In genomic region chr9:137618105-137619067, GRCh38 we compare ENCODE assay signal across 1 cellular context.
TF ChIP-seq lines count a peak whose summit lies in the region.

EHMT1 (plus strand) TSS chr9:137619005; CDS start chr9:137619029, 24 bp downstream.

TF ChIP-seq in HepG2, 621 proteins besides CTCF, POLR2A, EP300 and RAD21 (continued from another document and continues in another):
- TF ChIP-seq SP4 (CRISPR knock-in tag; IDR thresholded peaks at IDR 0.05) (0 out of 2 replicates have a peak, but pooled peaks have one; percentile 8), ZNF224 (CRISPR knock-in tag; IDR thresholded peaks at IDR 0.05) (no peak), TOE1 (CRISPR knock-in tag; IDR thresholded peaks at IDR 0.05) (no peak), CENPX (CRISPR knock-in tag; IDR thresholded peaks at IDR 0.05) (no peak), BORCS8-MEF2B (CRISPR knock-in tag; IDR thresholded peaks at IDR 0.05) (peak; percentile 73; the same call in 1 of the 2 replicates), ZNF251 (CRISPR knock-in tag; IDR thresholded peaks at IDR 0.05) (no peak), CHD4 (IDR thresholded peaks at IDR 0.05; ENCODE audit: borderline replicate concordance, low read length) (no peak), ZNF33A (CRISPR knock-in tag; IDR thresholded peaks at IDR 0.05; ENCODE audit: borderline replicate concordance) (no peak), DMTF1 (CRISPR knock-in tag; IDR thresholded peaks at IDR 0.05) (no peak), HOXA5 (CRISPR knock-in tag; IDR thresholded peaks at IDR 0.05) (0 out of 2 replicates have a peak, but pooled peaks have one; percentile 52), RNF2 (conservative IDR thresholded peaks at IDR 0.05; ENCODE audit: low read depth) (no peak), POGK (CRISPR knock-in tag; conservative IDR thresholded peaks at IDR 0.05) (peak; percentile 47; the same call in 1 of the 2 replicates), ZNF615 (CRISPR knock-in tag; IDR thresholded peaks at IDR 0.05; ENCODE audit: borderline replicate concordance) (no peak), ZBTB33 (CRISPR knock-in tag; IDR thresholded peaks at IDR 0.05) (no peak), ZNF30 (CRISPR knock-in tag; IDR thresholded peaks at IDR 0.05) (no peak), MIER2 (CRISPR knock-in tag; IDR thresholded peaks at IDR 0.05) (0 out of 2 replicates have a peak, but pooled peaks have one; percentile 9), ZNF83 (CRISPR knock-in tag; IDR thresholded peaks at IDR 0.05; ENCODE audit: borderline replicate concordance) (0 out of 2 replicates have a peak, but pooled peaks have one; percentile 55), SRSF4 (IDR thresholded peaks at IDR 0.05; ENCODE audit: low read depth, low read length, poor library complexity, severe bottlenecking) (no peak), ZNF280D (CRISPR knock-in tag; IDR thresholded peaks at IDR 0.05) (no peak), ZNF124 (CRISPR knock-in tag; IDR thresholded peaks at IDR 0.05) (no peak), PHB2 (IDR thresholded peaks at IDR 0.05; ENCODE audit: partially characterized antibody) (no peak), ZNF331 (CRISPR knock-in tag; IDR thresholded peaks at IDR 0.05) (no peak), RARG (CRISPR knock-in tag; IDR thresholded peaks at IDR 0.05; ENCODE audit: low read depth) (no peak), ZMYM3 (CRISPR knock-in tag; IDR thresholded peaks at IDR 0.05) (no peak), NR2F1 (CRISPR knock-in tag; IDR thresholded peaks at IDR 0.05) (peak; percentile 35 to 88; a peak in 3 of 4 replicates), ZNF354B (CRISPR knock-in tag; IDR thresholded peaks at IDR 0.05) (no peak), SAFB2 (CRISPR knock-in tag; IDR thresholded peaks at IDR 0.05; ENCODE audit: borderline replicate concordance, low read depth) (no peak), ATF7 (IDR thresholded peaks at IDR 0.05) (no peak), ATF7 (CRISPR knock-in tag; IDR thresholded peaks at IDR 0.05) (no peak), NFKBIZ (CRISPR knock-in tag; IDR thresholded peaks at IDR 0.05) (no peak)
- TF ChIP-seq, protein P1, sequence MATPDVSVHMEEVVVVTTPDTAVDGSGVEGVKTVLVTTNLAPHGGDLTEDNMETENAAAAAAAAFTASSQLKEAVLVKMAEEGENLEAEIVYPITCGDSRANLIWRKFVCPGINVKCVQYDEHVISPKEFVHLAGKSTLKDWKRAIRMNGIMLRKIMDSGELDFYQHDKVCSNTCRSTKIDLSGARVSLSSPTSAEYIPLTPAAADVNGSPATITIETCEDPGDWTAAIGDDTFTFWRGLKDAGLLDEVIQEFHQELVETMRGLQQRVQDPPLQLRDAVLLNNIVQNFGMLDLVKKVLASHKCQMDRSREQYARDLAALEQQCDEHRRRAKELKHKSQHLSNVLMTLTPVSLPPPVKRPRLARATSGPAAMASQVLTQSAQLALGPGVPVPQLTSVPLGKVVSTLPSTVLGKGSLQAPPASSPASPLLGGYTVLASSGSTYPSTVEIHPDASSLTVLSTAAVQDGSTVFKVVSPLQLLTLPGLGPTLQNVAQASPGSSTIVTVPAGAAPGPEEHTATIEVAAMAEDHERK (CRISPR knock-in tag; IDR thresholded peaks at IDR 0.05; ENCODE audit: low read depth) = no peak
- TF ChIP-seq, protein P2, sequence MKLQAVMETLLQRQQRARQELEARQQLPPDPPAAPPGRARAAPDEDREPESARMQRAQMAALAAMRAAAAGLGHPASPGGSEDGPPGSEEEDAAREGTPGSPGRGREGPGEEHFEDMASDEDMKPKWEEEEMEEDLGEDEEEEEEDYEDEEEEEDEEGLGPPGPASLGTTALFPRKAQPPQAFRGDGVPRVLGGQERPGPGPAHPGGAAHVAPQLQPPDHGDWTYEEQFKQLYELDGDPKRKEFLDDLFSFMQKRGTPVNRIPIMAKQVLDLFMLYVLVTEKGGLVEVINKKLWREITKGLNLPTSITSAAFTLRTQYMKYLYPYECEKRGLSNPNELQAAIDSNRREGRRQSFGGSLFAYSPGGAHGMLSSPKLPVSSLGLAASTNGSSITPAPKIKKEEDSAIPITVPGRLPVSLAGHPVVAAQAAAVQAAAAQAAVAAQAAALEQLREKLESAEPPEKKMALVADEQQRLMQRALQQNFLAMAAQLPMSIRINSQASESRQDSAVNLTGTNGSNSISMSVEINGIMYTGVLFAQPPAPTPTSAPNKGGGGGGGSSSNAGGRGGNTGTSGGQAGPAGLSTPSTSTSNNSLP (IDR thresholded peaks at IDR 0.05; ENCODE audit: low read depth, low read length) = no peak
- TF ChIP-seq, protein P3, sequence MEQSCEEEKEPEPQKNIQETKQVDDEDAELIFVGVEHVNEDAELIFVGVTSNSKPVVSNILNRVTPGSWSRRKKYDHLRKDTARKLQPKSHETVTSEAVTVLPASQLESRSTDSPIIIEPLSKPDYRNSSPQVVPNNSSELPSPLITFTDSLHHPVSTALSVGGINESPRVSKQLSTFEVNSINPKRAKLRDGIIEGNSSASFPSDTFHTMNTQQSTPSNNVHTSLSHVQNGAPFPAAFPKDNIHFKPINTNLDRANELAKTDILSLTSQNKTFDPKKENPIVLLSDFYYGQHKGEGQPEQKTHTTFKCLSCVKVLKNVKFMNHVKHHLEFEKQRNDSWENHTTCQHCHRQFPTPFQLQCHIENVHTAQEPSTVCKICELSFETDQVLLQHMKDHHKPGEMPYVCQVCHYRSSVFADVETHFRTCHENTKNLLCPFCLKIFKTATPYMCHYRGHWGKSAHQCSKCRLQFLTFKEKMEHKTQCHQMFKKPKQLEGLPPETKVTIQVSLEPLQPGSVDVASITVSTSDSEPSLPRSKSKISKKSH (CRISPR knock-in tag; IDR thresholded peaks at IDR 0.05; ENCODE audit: borderline replicate concordance) = no peak; the same call in 1 of the 2 replicates
- TF ChIP-seq, protein P4, sequence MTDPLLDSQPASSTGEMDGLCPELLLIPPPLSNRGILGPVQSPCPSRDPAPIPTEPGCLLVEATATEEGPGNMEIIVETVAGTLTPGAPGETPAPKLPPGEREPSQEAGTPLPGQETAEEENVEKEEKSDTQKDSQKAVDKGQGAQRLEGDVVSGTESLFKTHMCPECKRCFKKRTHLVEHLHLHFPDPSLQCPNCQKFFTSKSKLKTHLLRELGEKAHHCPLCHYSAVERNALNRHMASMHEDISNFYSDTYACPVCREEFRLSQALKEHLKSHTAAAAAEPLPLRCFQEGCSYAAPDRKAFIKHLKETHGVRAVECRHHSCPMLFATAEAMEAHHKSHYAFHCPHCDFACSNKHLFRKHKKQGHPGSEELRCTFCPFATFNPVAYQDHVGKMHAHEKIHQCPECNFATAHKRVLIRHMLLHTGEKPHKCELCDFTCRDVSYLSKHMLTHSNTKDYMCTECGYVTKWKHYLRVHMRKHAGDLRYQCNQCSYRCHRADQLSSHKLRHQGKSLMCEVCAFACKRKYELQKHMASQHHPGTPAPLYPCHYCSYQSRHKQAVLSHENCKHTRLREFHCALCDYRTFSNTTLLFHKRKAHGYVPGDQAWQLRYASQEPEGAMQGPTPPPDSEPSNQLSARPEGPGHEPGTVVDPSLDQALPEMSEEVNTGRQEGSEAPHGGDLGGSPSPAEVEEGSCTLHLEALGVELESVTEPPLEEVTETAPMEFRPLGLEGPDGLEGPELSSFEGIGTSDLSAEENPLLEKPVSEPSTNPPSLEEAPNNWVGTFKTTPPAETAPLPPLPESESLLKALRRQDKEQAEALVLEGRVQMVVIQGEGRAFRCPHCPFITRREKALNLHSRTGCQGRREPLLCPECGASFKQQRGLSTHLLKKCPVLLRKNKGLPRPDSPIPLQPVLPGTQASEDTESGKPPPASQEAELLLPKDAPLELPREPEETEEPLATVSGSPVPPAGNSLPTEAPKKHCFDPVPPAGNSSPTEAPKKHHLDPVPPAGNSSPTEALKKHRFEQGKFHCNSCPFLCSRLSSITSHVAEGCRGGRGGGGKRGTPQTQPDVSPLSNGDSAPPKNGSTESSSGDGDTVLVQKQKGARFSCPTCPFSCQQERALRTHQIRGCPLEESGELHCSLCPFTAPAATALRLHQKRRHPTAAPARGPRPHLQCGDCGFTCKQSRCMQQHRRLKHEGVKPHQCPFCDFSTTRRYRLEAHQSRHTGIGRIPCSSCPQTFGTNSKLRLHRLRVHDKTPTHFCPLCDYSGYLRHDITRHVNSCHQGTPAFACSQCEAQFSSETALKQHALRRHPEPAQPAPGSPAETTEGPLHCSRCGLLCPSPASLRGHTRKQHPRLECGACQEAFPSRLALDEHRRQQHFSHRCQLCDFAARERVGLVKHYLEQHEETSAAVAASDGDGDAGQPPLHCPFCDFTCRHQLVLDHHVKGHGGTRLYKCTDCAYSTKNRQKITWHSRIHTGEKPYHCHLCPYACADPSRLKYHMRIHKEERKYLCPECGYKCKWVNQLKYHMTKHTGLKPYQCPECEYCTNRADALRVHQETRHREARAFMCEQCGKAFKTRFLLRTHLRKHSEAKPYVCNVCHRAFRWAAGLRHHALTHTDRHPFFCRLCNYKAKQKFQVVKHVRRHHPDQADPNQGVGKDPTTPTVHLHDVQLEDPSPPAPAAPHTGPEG (CRISPR knock-in tag; IDR thresholded peaks at IDR 0.05) = peak; percentile 53; the same call in 1 of the 2 replicates
- TF ChIP-seq, protein P5, sequence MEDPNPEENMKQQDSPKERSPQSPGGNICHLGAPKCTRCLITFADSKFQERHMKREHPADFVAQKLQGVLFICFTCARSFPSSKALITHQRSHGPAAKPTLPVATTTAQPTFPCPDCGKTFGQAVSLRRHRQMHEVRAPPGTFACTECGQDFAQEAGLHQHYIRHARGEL (CRISPR knock-in tag; IDR thresholded peaks at IDR 0.05) = no peak
- TF ChIP-seq, protein P6, sequence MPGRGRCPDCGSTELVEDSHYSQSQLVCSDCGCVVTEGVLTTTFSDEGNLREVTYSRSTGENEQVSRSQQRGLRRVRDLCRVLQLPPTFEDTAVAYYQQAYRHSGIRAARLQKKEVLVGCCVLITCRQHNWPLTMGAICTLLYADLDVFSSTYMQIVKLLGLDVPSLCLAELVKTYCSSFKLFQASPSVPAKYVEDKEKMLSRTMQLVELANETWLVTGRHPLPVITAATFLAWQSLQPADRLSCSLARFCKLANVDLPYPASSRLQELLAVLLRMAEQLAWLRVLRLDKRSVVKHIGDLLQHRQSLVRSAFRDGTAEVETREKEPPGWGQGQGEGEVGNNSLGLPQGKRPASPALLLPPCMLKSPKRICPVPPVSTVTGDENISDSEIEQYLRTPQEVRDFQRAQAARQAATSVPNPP (CRISPR knock-in tag; IDR thresholded peaks at IDR 0.05) = peak; percentile 53; the same call in 1 of the 2 replicates
